16 cellular contexts compared by ENCODE assay signal in the genomic region with DNA sequence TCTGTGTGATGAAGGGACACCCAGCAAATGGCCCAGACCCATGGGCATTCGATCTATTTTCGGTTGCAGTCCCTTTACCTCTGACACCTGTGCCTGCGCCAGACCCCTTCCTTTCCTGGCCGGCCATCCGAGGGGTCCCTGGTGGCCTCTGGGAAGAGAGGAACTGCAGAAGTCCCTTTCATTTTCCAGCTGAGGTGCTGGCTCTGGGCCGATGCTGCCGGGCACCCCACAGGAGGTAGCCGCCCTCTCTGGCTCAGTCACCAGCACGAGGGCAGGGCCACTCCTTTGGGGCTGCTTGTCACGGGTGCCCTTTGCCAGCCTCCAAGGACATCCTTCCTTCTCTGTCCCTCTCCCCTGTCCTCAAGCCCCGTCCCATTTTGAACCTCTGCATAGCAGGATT. TPM values are rescaled to one million over a fixed set of nuclear protein-coding genes. Genes with fewer than 3 reads are reported as not detected.
DNase-seq lines count a peak whose midpoint lies in the region; ATAC-seq and TF ChIP-seq lines count a peak whose summit lies in the region.
"Had no signal": no experiment of that assay in that cellular context is flagged by ENCODE, and none has a peak within 500 bp of the region (broad histone marks: within the 10 kb centered on the region; RNA-seq: fewer than 3 reads in every experiment).

No MANE protein-coding gene starts in this region.

- H3K9ac ChIP-seq in neural progenitor cell = no peak overlapping the region

- H3K9me3 Mint-ChIP-seq in neural progenitor cell = no peaks in the 10 kb centered on the region
- H3K9me3 Mint-ChIP-seq: CD4-positive, alpha-beta memory T cell had no signal

- peaks cover 44% of the 10 kb centered on the region for H3K4me1 Mint-ChIP-seq in neural progenitor cell

- TF ChIP-seq CTCF in RWPE1 (conservative IDR thresholded peaks at IDR 0.05; ENCODE audit: low read depth) (no peak), neural progenitor cell (IDR thresholded peaks at IDR 0.05) (no peak), tibial artery (IDR thresholded peaks at IDR 0.05) (no peak)

- H2AFZ ChIP-seq in neural progenitor cell (replicated peaks) = no peak overlapping the region

- intact Hi-C loops in tibial artery (cut with DNase I; ENCODE audit: low total_unique reads) = no loop called here

- H3F3A ChIP-seq in neural progenitor cell (ENCODE audit: low read depth) = peaks cover 11% of the 10 kb centered on the region

- CTCF ChIA-PET in RWPE1 (lab: Yijun Ruan, JAX) = no interaction called here

- no peaks in the 10 kb centered on the region for H3K36me3 Mint-ChIP-seq in neural progenitor cell
- H3K36me3 Mint-ChIP-seq: CD4-positive, alpha-beta memory T cell had no signal

- H3K27me3 ChIP-seq in neural progenitor cell (peaks cover 10% of the 10 kb centered on the region), tibial artery (no peaks in the 10 kb centered on the region)

- peak; percentile 35 for ATAC-seq in esophagus mucosa

- H3K9me3 ChIP-seq in neural progenitor cell (ENCODE audit: low read depth) (no peaks in the 10 kb centered on the region), tibial artery (no peaks in the 10 kb centered on the region)
- H3K9me3 ChIP-seq: HAP-1 had no signal

- H4K20me1 ChIP-seq in neural progenitor cell (ENCODE audit: low read depth) = no peaks in the 10 kb centered on the region

- H3K4me1 ChIP-seq in neural progenitor cell = peaks cover 13% of the 10 kb centered on the region
- H3K4me1 ChIP-seq in tibial artery = peaks cover 3 to 71% (median 59%) of the 10 kb centered on the region in 4 donors
- H3K4me1 ChIP-seq: HAP-1 had no signal

- H3K36me3 ChIP-seq in neural progenitor cell (no peaks in the 10 kb centered on the region), tibial artery (no peaks in the 10 kb centered on the region)
- H3K36me3 ChIP-seq: HAP-1 had no signal

- peaks cover 19% of the 10 kb centered on the region for H3K27me3 Mint-ChIP-seq in neural progenitor cell (ENCODE audit: insufficient read depth, low read depth)

- H3K4me3 ChIP-seq in neural progenitor cell (no peak overlapping the region), tibial artery (peak overlapping the region; percentile 4 to 26)
- H3K4me3 ChIP-seq: HAP-1 had no signal

- no peaks in the 10 kb centered on the region for H3K79me2 ChIP-seq in neural progenitor cell (ENCODE audit: low read depth)

- H3K27ac Mint-ChIP-seq in neural progenitor cell = peak overlapping the region; percentile 19
- H3K27ac Mint-ChIP-seq: B cell; CD4-positive, alpha-beta memory T cell had no signal

- no peak overlapping the region for H3K4me3 Mint-ChIP-seq in neural progenitor cell
- H3K4me3 Mint-ChIP-seq: B cell; CD4-positive, alpha-beta memory T cell had no signal

- H3K27ac ChIP-seq in RWPE1 (peak overlapping the region; percentile 53; the same call in 1 of the 2 replicates), neural progenitor cell (no peak overlapping the region), tibial artery (peak overlapping the region; percentile 98)

- DNase-seq in RWPE1 (ENCODE audit: low spot score) (no peak), neural progenitor cell (ENCODE audit: low spot score) (no peak), tibial artery (peak; percentile 60 to 92), NCI-H2029 treated with DMSO at 0.1 percent for 48 hours (lab: John Stamatoyannopoulos, UW) (no peak), D341Med (ENCODE audit: low spot score) (no peak), SKM-1 treated with dmso at 0.1 percent for 144 hours (lab: John Stamatoyannopoulos, UW; ENCODE audit: unreplicated experiment) (no peak), NCI-H226 (no peak)
- DNase-seq: CD4-positive, alpha-beta memory T cell; DMS79 treated with DMSO at 0.1 percent for 48 hours; NCI-H1436; NCI-H2029; NCI-H2171 treated with DMSO at 0.1 percent for 48 hours; NCI-H510A had no signal

- no peak overlapping the region for H3K4me2 ChIP-seq in neural progenitor cell

- POLR2A ChIA-PET in RWPE1 (lab: Yijun Ruan, JAX; ENCODE audit: low non-redundant PET) = no interaction called here

RNA-seq across cellular contexts. Expression of gene ELN, which starts 4.2 kb away (rescaled TPM):
- total RNA-seq in esophagus mucosa (4.9 TPM), neural progenitor cell (ENCODE audit: low replicate concordance) (0.47 and 1.1 TPM in 2 replicates)
- total RNA-seq: B cell; CD4-positive, alpha-beta memory T cell had no signal

RNA-seq across cellular contexts. Expression of gene LIMK1, which starts 59.8 kb away (rescaled TPM):
- total RNA-seq in esophagus mucosa = 10.2 TPM
- total RNA-seq in neural progenitor cell (ENCODE audit: low replicate concordance) = 29.9 and 66.6 TPM in 2 replicates

Comparison
In these comparisons a context has a peak if more than half of its experiments do, and no peak if none do; other contexts are left out.
1. DNase-seq: peak in tibial artery (2 of 2); none in RWPE1 (single experiment), neural progenitor cell (single experiment), NCI-H2029 treated with DMSO at 0.1 percent for 48 hours (single experiment), D341Med (single experiment), SKM-1 treated with dmso at 0.1 percent for 144 hours (single experiment) and NCI-H226 (single experiment).